Comparison of ENCODE assay signal across 9 cellular contexts in genomic region chr22:50218153-50218995, GRCh38. TPM values are rescaled to one million over a fixed set of nuclear protein-coding genes. Genes with fewer than 3 reads are reported as not detected.
A peak's percentile ranks its signal among the peaks of the same experiment; 100 is the strongest.
DNase-seq lines count a peak whose midpoint lies in the region; ATAC-seq and TF ChIP-seq lines count a peak whose summit lies in the region.
"Had no signal": no experiment of that assay in that cellular context is flagged by ENCODE, and none has a peak within 500 bp of the region (broad histone marks: within the 10 kb centered on the region; RNA-seq: fewer than 3 reads in every experiment).

No MANE protein-coding gene starts in this region.

- DNase-seq in cardiac muscle cell (ENCODE audit: low read depth in 1 of 2, low spot score in 1 of 2) (peak in 1 of 2 donors; percentile 10), cardiac septum (ENCODE audit: low spot score) (no peak), left ventricle myocardium superior (peak; percentile 68), glomerular visceral epithelial cell (ENCODE audit: extremely low spot score) (no peak), NCI-H774 (lab: John Stamatoyannopoulos, UW) (no peak), nucleus accumbens (lab: John Stamatoyannopoulos, UW) (no peak)
- DNase-seq: activated CD8-positive, alpha-beta T cell treated with anti-CD3 and anti-CD28 coated beads for 36 hours; heart left ventricle had no signal

- H3K9me3 ChIP-seq in cardiac muscle cell (ENCODE audit: low read depth), result no peaks in the 10 kb centered on the region
- H3K9me3 ChIP-seq: heart left ventricle had no signal

- no peak overlapping the region for H3K4me3 ChIP-seq in cardiac muscle cell
- H3K4me3 ChIP-seq: heart left ventricle, SK-N-MC had no signal

- no peaks in the 10 kb centered on the region for H3K4me1 ChIP-seq in cardiac muscle cell (ENCODE audit: low read depth)

- peak; percentile 30 for ATAC-seq in left ventricle myocardium superior
- ATAC-seq: activated CD8-positive, alpha-beta T cell treated with anti-CD3 and anti-CD28 coated beads for 36 hours had no signal

- TF ChIP-seq CTCF in cardiac muscle cell (IDR thresholded peaks at IDR 0.05; ENCODE audit: low read depth, low read length), result no peak

- no peaks in the 10 kb centered on the region for H3K27me3 ChIP-seq in cardiac muscle cell
- H3K27me3 ChIP-seq: heart left ventricle had no signal

- H3K27ac ChIP-seq in cardiac muscle cell, result peak overlapping the region; percentile 8
- H3K27ac ChIP-seq: heart left ventricle, SK-N-MC had no signal

- intact Hi-C loops in cardiac septum (cut with DNase I) (no loop called here), left ventricle myocardium superior (cut with micrococcal nuclease) (loop anchor here (10.0 kb wide), 1 partner anchor 74 kb away; no protein-coding TSS in a partner anchor)

- H3K36me3 ChIP-seq in cardiac muscle cell, result peaks cover 27% of the 10 kb centered on the region

RNA-seq across cellular contexts. Expression of gene SELENOO, which starts 17.6 kb away (rescaled TPM):
- 39.4 and 54.5 TPM in 2 replicates for total RNA-seq in cardiac muscle cell
- 29.8 and 30.2 TPM in 2 replicates for polyA plus RNA-seq in cardiac muscle cell
- 12.7 TPM for total RNA-seq in cardiac septum
- total RNA-seq in left ventricle myocardium superior, result 14.5 TPM

RNA-seq across cellular contexts. Expression of gene TUBGCP6, which starts 26.4 kb away (rescaled TPM):
- total RNA-seq in cardiac muscle cell, result 32.9 and 46.1 TPM in 2 replicates
- 32.6 and 48.3 TPM in 2 replicates for polyA plus RNA-seq in cardiac muscle cell
- total RNA-seq in cardiac septum, result 22.8 TPM
- total RNA-seq in left ventricle myocardium superior, result 18.4 TPM

RNA-seq across cellular contexts. Expression of gene TRABD, which starts 32.7 kb away (rescaled TPM):
- 38.3 and 50.7 TPM in 2 replicates for total RNA-seq in cardiac muscle cell
- polyA plus RNA-seq in cardiac muscle cell, result 59.6 and 72.3 TPM in 2 replicates
- 20.1 TPM for total RNA-seq in cardiac septum
- total RNA-seq in left ventricle myocardium superior, result 23.8 TPM

RNA-seq across cellular contexts. Expression of gene HDAC10, which starts 32.7 kb away (rescaled TPM):
- total RNA-seq in cardiac muscle cell (28.4 and 57.3 TPM in 2 replicates), cardiac septum (13.1 TPM), left ventricle myocardium superior (12.7 TPM)
- 19.8 and 20.8 TPM in 2 replicates for polyA plus RNA-seq in cardiac muscle cell

RNA-seq across cellular contexts. Expression of gene MAPK12, which starts 43.1 kb away (rescaled TPM):
- total RNA-seq in cardiac muscle cell (45.5 and 52.1 TPM in 2 replicates), cardiac septum (32.5 TPM), left ventricle myocardium superior (15.8 TPM)
- 61.5 and 67.1 TPM in 2 replicates for polyA plus RNA-seq in cardiac muscle cell
